Comparison of ENCODE assay signal across 2 cellular contexts in genomic region chr12:131833288-131833895, GRCh38.
TF ChIP-seq lines count a peak whose summit lies in the region.

No MANE protein-coding gene starts in this region.

TF ChIP-seq in HEK293, 187 proteins besides CTCF, POLR2A, EP300 and RAD21 (continued from another document and continues in another):
- TF ChIP-seq ZSCAN18 (tag by site-specific recombination; IDR thresholded peaks at IDR 0.05) (no peak), ZNF404 (tag by site-specific recombination; IDR thresholded peaks at IDR 0.05) (no peak), BCL11B (tag by site-specific recombination; IDR thresholded peaks at IDR 0.05; ENCODE audit: low read depth) (no peak), ZBTB10 (tag by site-specific recombination; IDR thresholded peaks at IDR 0.05) (no peak), FEZF1 (tag by site-specific recombination; IDR thresholded peaks at IDR 0.05) (no peak), TSHZ1 (tag by site-specific recombination; IDR thresholded peaks at IDR 0.05; ENCODE audit: borderline replicate concordance) (no peak), ZFP69B (tag by site-specific recombination; IDR thresholded peaks at IDR 0.05) (no peak), ZNF155 (tag by site-specific recombination; IDR thresholded peaks at IDR 0.05) (no peak), ZNF292 (tag by site-specific recombination; IDR thresholded peaks at IDR 0.05; ENCODE audit: borderline replicate concordance, low read depth) (no peak), ZNF544 (tag by site-specific recombination; IDR thresholded peaks at IDR 0.05) (no peak)
- TF ChIP-seq, protein P1, sequence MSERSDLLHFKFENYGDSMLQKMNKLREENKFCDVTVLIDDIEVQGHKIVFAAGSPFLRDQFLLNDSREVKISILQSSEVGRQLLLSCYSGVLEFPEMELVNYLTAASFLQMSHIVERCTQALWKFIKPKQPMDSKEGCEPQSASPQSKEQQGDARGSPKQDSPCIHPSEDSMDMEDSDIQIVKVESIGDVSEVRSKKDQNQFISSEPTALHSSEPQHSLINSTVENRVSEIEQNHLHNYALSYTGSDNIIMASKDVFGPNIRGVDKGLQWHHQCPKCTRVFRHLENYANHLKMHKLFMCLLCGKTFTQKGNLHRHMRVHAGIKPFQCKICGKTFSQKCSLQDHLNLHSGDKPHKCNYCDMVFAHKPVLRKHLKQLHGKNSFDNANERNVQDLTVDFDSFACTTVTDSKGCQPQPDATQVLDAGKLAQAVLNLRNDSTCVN (tag by site-specific recombination; optimal IDR thresholded peaks at IDR 0.05) = no peak

TF ChIP-seq in neural cell, 6 proteins besides CTCF, POLR2A, EP300 and RAD21 (continued from another document):
- TF ChIP-seq REST (IDR thresholded peaks at IDR 0.05; ENCODE audit: borderline replicate concordance) (no peak), EZH2 (IDR thresholded peaks at IDR 0.05; ENCODE audit: borderline replicate concordance, insufficient read depth, low read length, poor library complexity, severe bottlenecking) (no peak)
